In genomic region chr13:24511824-24512207, GRCh38 we compare ENCODE assay signal across 1 cellular context.
TF ChIP-seq lines count a peak whose summit lies in the region.

No MANE protein-coding gene starts in this region.

TF ChIP-seq in WTC11, 78 proteins besides CTCF, POLR2A, EP300 and RAD21 (continued from another document):
- TF ChIP-seq E2F5 (CRISPR knock-in tag; IDR thresholded peaks at IDR 0.05) (no peak), PRRX2 (CRISPR knock-in tag; IDR thresholded peaks at IDR 0.05) (no peak), AFF4 (CRISPR knock-in tag; IDR thresholded peaks at IDR 0.05; ENCODE audit: borderline replicate concordance) (no peak), CREM (CRISPR knock-in tag; IDR thresholded peaks at IDR 0.05) (no peak)
